Comparison of ENCODE assay signal across 25 cellular contexts in genomic region chr1:43507296-43508295, GRCh38. TPM values are rescaled to one million over a fixed set of nuclear protein-coding genes. Genes with fewer than 3 reads are reported as not detected.
DNase-seq lines count a peak whose midpoint lies in the region; ATAC-seq and TF ChIP-seq lines count a peak whose summit lies in the region.
"Had no signal": no experiment of that assay in that cellular context is flagged by ENCODE, and none has a peak within 500 bp of the region (broad histone marks: within the 10 kb centered on the region; RNA-seq: fewer than 3 reads in every experiment).

No MANE protein-coding gene starts in this region.

- no peak overlapping the region for H2BK5ac ChIP-seq in IMR-90 (ENCODE audit: low read depth, low read length, poor library complexity, severe bottlenecking)

- no peak for ATAC-seq in IMR-90 (ENCODE audit: low read depth)
- no peak for ATAC-seq in lung (ENCODE audit: insufficient read depth, low FRiP score)
- ATAC-seq: HCT116, K562, PC-3, Right ventricle myocardium inferior, SK-N-SH treated with all-trans-retinoic acid at 6 μM for 48 hours had no signal

- POLR2A ChIA-PET in IMR-90 (lab: Charles Lee; ENCODE audit: unreplicated experiment), result no interaction called here

- no peak for TF ChIP-seq CTCF in IMR-90 (conservative IDR thresholded peaks at IDR 0.05; ENCODE audit: low read depth, low read length)
- TF ChIP-seq CTCF in lung (IDR thresholded peaks at IDR 0.05; ENCODE audit: control extremely low read depth, extremely low read depth), result no peak

- H3K4ac ChIP-seq in IMR-90 (ENCODE audit: low read depth, low read length), result no peak overlapping the region

- H3K27ac ChIP-seq in IMR-90 (ENCODE audit: insufficient read depth, low read length), result no peak overlapping the region
- no peak overlapping the region for H3K27ac ChIP-seq in lung (ENCODE audit: low read depth in 1 of 2, low read length in 1 of 2)
- H3K27ac ChIP-seq: SJCRH30 had no signal

- no peaks in the 10 kb centered on the region for H4K20me1 ChIP-seq in IMR-90 (ENCODE audit: insufficient read depth, low read length)

- no peak overlapping the region for H3K18ac ChIP-seq in IMR-90 (ENCODE audit: low read depth, low read length)

- H2BK20ac ChIP-seq in IMR-90 (ENCODE audit: low read depth, low read length), result no peak overlapping the region

- no peak overlapping the region for H3K9ac ChIP-seq in IMR-90 (ENCODE audit: low read depth, low read length)

- no peak overlapping the region for H4K91ac ChIP-seq in IMR-90 (ENCODE audit: insufficient read depth, low read depth, low read length)

- CTCF ChIA-PET in IMR-90 (lab: Yijun Ruan, JAX), result no interaction called here

- no peak overlapping the region for H2BK120ac ChIP-seq in IMR-90 (ENCODE audit: low read depth, low read length)

- H2BK15ac ChIP-seq in IMR-90 (ENCODE audit: low read depth, low read length), result no peak overlapping the region

- H3K9me1 ChIP-seq in IMR-90 (ENCODE audit: insufficient read depth, low read length), result 0 out of 2 replicates have a peak, but pooled peaks cover 4% of the 10 kb centered on the region

- H3K27me3 ChIP-seq in IMR-90 (ENCODE audit: control insufficient read depth, insufficient read depth, low read length) (no peaks in the 10 kb centered on the region), lung (ENCODE audit: control insufficient read depth, insufficient read depth) (no peaks in the 10 kb centered on the region)

- no peaks in the 10 kb centered on the region for H3K79me1 ChIP-seq in IMR-90 (ENCODE audit: low read depth in 1 of 2, low read length in 2 of 2)

- no peak overlapping the region for H3K23ac ChIP-seq in IMR-90 (ENCODE audit: low read depth, low read length)

- no peak overlapping the region for H2AK5ac ChIP-seq in IMR-90 (ENCODE audit: low read depth, low read length)

- H2AFZ ChIP-seq in IMR-90 (replicated peaks; ENCODE audit: low read length, poor library complexity), result no peak overlapping the region

- H3K9me3 ChIP-seq in IMR-90 (ENCODE audit: control insufficient read depth, insufficient read depth, low read length) (no peaks in the 10 kb centered on the region), lung (ENCODE audit: control insufficient read depth in 2 of 2, insufficient read depth in 1 of 2, low read length in 1 of 2) (peaks cover 0 to 2% of the 10 kb centered on the region in 2 donors)
- H3K9me3 ChIP-seq: SJCRH30 had no signal

- intact Hi-C loops in IMR-90 (cut with micrococcal nuclease), result no loop called here

- no peaks in the 10 kb centered on the region for H3K36me3 ChIP-seq in IMR-90 (ENCODE audit: control insufficient read depth, insufficient read depth, low read length)
- no peaks in the 10 kb centered on the region for H3K36me3 ChIP-seq in lung (ENCODE audit: control insufficient read depth in 2 of 2, insufficient read depth in 2 of 2, low read length in 2 of 2)
- H3K36me3 ChIP-seq: SJCRH30 had no signal

- H3K56ac ChIP-seq in IMR-90 (ENCODE audit: extremely low read depth, insufficient read depth, low read length), result no peak overlapping the region

- no peak overlapping the region for H3K14ac ChIP-seq in IMR-90 (replicated peaks; ENCODE audit: low read depth, low read length)

- no peak for TF ChIP-seq RAD21 in IMR-90 (IDR thresholded peaks at IDR 0.05; ENCODE audit: low read length)

- BruUV-seq in IMR-90 (replicated peaks; lab: Mats Ljungman, UMichigan), result no TSS peak

- peak overlapping the region; percentile 19 for H2AK9ac ChIP-seq in IMR-90 (replicated peaks; ENCODE audit: low read depth, low read length, poor library complexity)

- no peaks in the 10 kb centered on the region for H3K4me1 ChIP-seq in IMR-90 (ENCODE audit: control insufficient read depth, insufficient read depth, low read length)
- H3K4me1 ChIP-seq in lung (ENCODE audit: control insufficient read depth in 2 of 2, insufficient read depth in 2 of 2, low read length in 2 of 2), result no peaks in the 10 kb centered on the region
- H3K4me1 ChIP-seq: SJCRH30 had no signal

- dilution Hi-C loops in IMR-90 (cut with HindIII; ENCODE audit: low sequenced_read_pairs, unreplicated experiment), result no loop called here

- WGBS in IMR-90 (ENCODE audit: extremely low coverage in 2 of 2, insufficient read length in 1 of 2), 2 experiments, result 72% methylated on average over 2 of the region's 5 CpGs; no CpG with 5 or more reads in 1 of the 2 experiments
- WGBS in lung, 2 donors, result 87 to 89% methylated on average over 5 of the region's 5 CpGs

- no peak for TF ChIP-seq POLR2A in IMR-90 (IDR thresholded peaks at IDR 0.05; ENCODE audit: low read depth, low read length)

- in situ Hi-C loops in IMR-90 (cut with MboI; ENCODE audit: low sequenced_read_pairs), result no loop called here

- H4K8ac ChIP-seq in IMR-90 (ENCODE audit: low read depth in 2 of 2, low read length in 2 of 2), result no peak overlapping the region

- H3K4me3 ChIP-seq in IMR-90 (ENCODE audit: insufficient read depth, low read depth, low read length), result no peak overlapping the region
- no peak overlapping the region for H3K4me3 ChIP-seq in lung
- H3K4me3 ChIP-seq: K562, SJCRH30 had no signal

- no peak overlapping the region for H4K5ac ChIP-seq in IMR-90 (ENCODE audit: low read depth, low read length)

- H3K4me2 ChIP-seq in IMR-90 (ENCODE audit: low read depth, low read length), result no peak overlapping the region

- DNase-seq in DMS 273 (lab: John Stamatoyannopoulos, UW; ENCODE audit: unreplicated experiment), result peak; percentile 95
- DNase-seq in IMR-90, result no peak
- DNase-seq in NCI-H524 treated with DMSO at 0.1 percent for 48 hours (lab: John Stamatoyannopoulos, UW), result peak; percentile 84
- DNase-seq in lung (ENCODE audit: low spot score), result peak; percentile 25
- no peak for DNase-seq in pons (ENCODE audit: low spot score)
- no peak for DNase-seq in activated naive CD4-positive, alpha-beta T cell treated with anti-CD3 and anti-CD28 coated beads, Interleukin-2, amount 50 U/mL, for 16 hours
- DNase-seq in GM03348 (ENCODE audit: low spot score), result no peak
- DNase-seq in activated effector memory CD4-positive, alpha-beta T cell treated with Interleukin-2 at 50 U/mL for 16 hours, result no peak
- DNase-seq: Calu3; Kasumi-1; MV-4-11; NCI-H1105; NCI-H146; NCI-H2029 treated with DMSO at 0.1 percent for 48 hours; NCI-H226; NCI-H510A; NCI-H748 treated with DMSO at 0.1 percent for 48 hours; NK-92 treated with Interleukin-12 subunit alpha and Interleukin-12 subunit beta, amount 100 ng/mL, for 24 hours; PC-3; SJCRH30 had no signal

TF ChIP-seq in IMR-90, 13 proteins besides CTCF, POLR2A, EP300 and RAD21:
- TF ChIP-seq ELK1 (IDR thresholded peaks at IDR 0.05; ENCODE audit: borderline replicate concordance, low read depth, low read length) (no peak), RCOR1 (IDR thresholded peaks at IDR 0.05; ENCODE audit: insufficient replicate concordance, low read length) (no peak), MXI1 (IDR thresholded peaks at IDR 0.05; ENCODE audit: borderline replicate concordance, low read depth, low read length) (no peak), CEBPB (IDR thresholded peaks at IDR 0.05; ENCODE audit: low read depth, low read length) (no peak), RFX5 (IDR thresholded peaks at IDR 0.05; ENCODE audit: low read depth, low read length) (no peak), NFE2L2 (IDR thresholded peaks at IDR 0.05; ENCODE audit: low read depth, low read length) (no peak), MAZ (IDR thresholded peaks at IDR 0.05; ENCODE audit: borderline replicate concordance, low read depth, low read length) (no peak), USF2 (IDR thresholded peaks at IDR 0.05; ENCODE audit: low read depth, low read length) (no peak), SMC3 (IDR thresholded peaks at IDR 0.05; ENCODE audit: low read depth, low read length) (no peak), MAFK (IDR thresholded peaks at IDR 0.05; ENCODE audit: low read depth, low read length) (no peak)

RNA-seq across cellular contexts. Expression of gene PTPRF, which starts 23.1 kb away (rescaled TPM):
- total RNA-seq in IMR-90 (2012; rRNA removed) (25.8 and 27.8 TPM in 2 replicates), lung (100 to 1,000 TPM; 139 to 160 TPM)
- polyA plus RNA-seq in IMR-90 (2012; rRNA removed) (92.3 and 103 TPM in 2 replicates), lung (10 to 100 TPM; 40.0 to 45.5 TPM)
- 46.4 and 102 TPM in 2 replicates for polyA plus RNA-seq in IMR-90 (2012; cell fraction: cytosol; rRNA removed)
- polyA plus RNA-seq in IMR-90 (2012; cell fraction: nucleus; rRNA removed; ENCODE audit: low replicate concordance), result 122 and 210 TPM in 2 replicates

RNA-seq across cellular contexts. Expression of gene HYI, which starts 53.9 kb away (rescaled TPM):
- total RNA-seq in IMR-90 (2012; rRNA removed) (21.5 and 25.0 TPM in 2 replicates), lung (10 to 100 TPM; 66.5 to 72.4 TPM)
- polyA plus RNA-seq in IMR-90 (2012; rRNA removed) (53.7 and 66.7 TPM in 2 replicates), lung (100 to 1,000 TPM in 1 of 2 donors, 10 to 100 TPM in 1; 35.8 to 103 TPM)
- 46.3 and 63.2 TPM in 2 replicates for polyA plus RNA-seq in IMR-90 (2012; cell fraction: cytosol; rRNA removed)
- 204 and 236 TPM in 2 replicates for polyA plus RNA-seq in IMR-90 (2012; cell fraction: nucleus; rRNA removed; ENCODE audit: low replicate concordance)
- total RNA-seq: A172, SJCRH30 had no signal

Comparison
In these comparisons a context has a peak if more than half of its experiments do, and no peak if none do; other contexts are left out.
1. DNase-seq: peak in DMS 273 (single experiment), NCI-H524 treated with DMSO at 0.1 percent for 48 hours (single experiment) and lung (single experiment); none in IMR-90 (single experiment), pons (single experiment), activated naive CD4-positive, alpha-beta T cell treated with anti-CD3 and anti-CD28 coated beads, Interleukin-2, amount 50 U/mL, for 16 hours (single experiment), GM03348 (single experiment) and activated effector memory CD4-positive, alpha-beta T cell treated with Interleukin-2 at 50 U/mL for 16 hours (single experiment).